In genomic region chr5:75538201-75538600, GRCh38 we compare ENCODE assay signal across 26 cellular contexts.
"Had no signal": no experiment of that assay in that cellular context is flagged by ENCODE, and none has a peak within 500 bp of the region (broad histone marks: within the 10 kb centered on the region; RNA-seq: fewer than 3 reads in every experiment).

No MANE protein-coding gene starts in this region.

- DNase-seq: activated CD4-positive, alpha-beta memory T cell treated with anti-CD3 and anti-CD28 coated beads for 36 hours; activated CD4-positive, alpha-beta T cell treated with anti-CD3 and anti-CD28 coated beads for 4 hours; activated CD8-positive, alpha-beta memory T cell treated with anti-CD3 and anti-CD28 coated beads, Interleukin-2, amount 50 U/mL, for 4 hours; activated effector memory CD4-positive, alpha-beta T cell treated with anti-CD3 and anti-CD28 coated beads, Interleukin-2, amount 50 U/mL, for 16 hours; activated naive CD4-positive, alpha-beta T cell treated with anti-CD3 and anti-CD28 coated beads for 36 hours; activated naive CD8-positive, alpha-beta T cell treated with anti-CD3 and anti-CD28 coated beads for 36 hours; activated T-cell treated with anti-CD3 and anti-CD28 coated beads, Interleukin-2, amount 50 U/mL, for 1 hour; amniotic stem cell; brain microvascular endothelial cell; endodermal cell; esophagus squamous epithelium; foreskin fibroblast; heart left ventricle; left cardiac atrium; left ventricle myocardium superior; mucosa of descending colon; retina; stimulated activated CD4-positive, alpha-beta T cell treated with anti-CD3 and anti-CD28 coated beads, Interleukin-4, amount 100 ng/mL, for 24 hours; trophoblast cell had no signal

- H3K27ac ChIP-seq: brain microvascular endothelial cell, epithelial cell of prostate, esophagus squamous epithelium, heart left ventricle, skin epidermis, thoracic aorta, VCaP had no signal

- H3K27me3 ChIP-seq: brain microvascular endothelial cell, esophagus squamous epithelium, heart left ventricle had no signal

- H3K4me3 ChIP-seq: esophagus squamous epithelium, heart left ventricle, mucosa of descending colon, skin epidermis, thoracic aorta had no signal

- H3K36me3 ChIP-seq: brain microvascular endothelial cell, thoracic aorta had no signal

- ATAC-seq: heart left ventricle; left cardiac atrium; left ventricle myocardium superior; mucosa of descending colon; natural killer cell treated with Interleukin-12 subunit alpha and Interleukin-12 subunit beta and Interleukin-15 and Interleukin-18, amount 100 ng/mL, for 72 hours; sciatic nerve; stimulated activated effector memory CD8-positive, alpha-beta T cell treated with anti-CD3 and anti-CD28 coated beads, Interleukin-12 subunit alpha, Interleukin-12 subunit beta, amount 100 ng/mL, for 72 hours had no signal
